In the genomic region with DNA sequence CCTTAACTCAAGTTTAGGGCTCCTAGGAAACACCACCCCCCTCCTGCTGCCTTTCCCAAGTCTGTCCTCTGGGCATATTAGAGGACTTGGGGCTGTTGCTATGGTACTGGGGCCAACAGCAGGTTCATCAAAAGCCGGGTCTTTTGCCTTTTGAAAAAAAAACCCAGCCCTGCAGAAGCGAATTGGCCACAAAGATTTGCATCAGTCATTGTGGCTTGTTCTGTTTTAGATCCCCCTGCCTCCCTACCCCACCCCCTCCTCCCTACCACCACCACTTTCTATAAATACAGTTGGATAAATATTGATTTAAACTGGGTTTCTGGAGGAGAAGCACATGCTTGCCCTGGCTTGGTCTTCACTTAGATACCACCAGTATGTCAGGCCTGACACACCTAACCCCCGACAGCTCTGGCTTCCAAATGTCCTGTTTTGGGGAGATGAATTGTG, we compare ENCODE assay signal across 11 cellular contexts. TPM values are rescaled to one million over a fixed set of nuclear protein-coding genes. Genes with fewer than 3 reads are reported as not detected.
DNase-seq lines count a peak whose midpoint lies in the region; ATAC-seq and TF ChIP-seq lines count a peak whose summit lies in the region.
"Had no signal": no experiment of that assay in that cellular context is flagged by ENCODE, and none has a peak within 500 bp of the region (broad histone marks: within the 10 kb centered on the region; RNA-seq: fewer than 3 reads in every experiment).

No MANE protein-coding gene starts in this region.

- TF ChIP-seq POLR2A in spleen (IDR thresholded peaks at IDR 0.05) (no peak), vagina (IDR thresholded peaks at IDR 0.05) (no peak), suprapubic skin (IDR thresholded peaks at IDR 0.05) (no peak)

- no peak for TF ChIP-seq EP300 in suprapubic skin (IDR thresholded peaks at IDR 0.05)

- no peak overlapping the region for H3K27ac Mint-ChIP-seq in activated CD4-positive, alpha-beta T cell treated with anti-CD3 and anti-CD28 coated beads, Interleukin-2, amount 10 ng/mL, durations not matched to agents 24 days and 14 days

- peaks cover 67% of the 10 kb centered on the region for H3K4me1 Mint-ChIP-seq in activated CD4-positive, alpha-beta T cell treated with anti-CD3 and anti-CD28 coated beads, Interleukin-2, amount 10 ng/mL, durations not matched to agents 24 days and 14 days

- H3K36me3 ChIP-seq in spleen (no peaks in the 10 kb centered on the region), vagina (no peaks in the 10 kb centered on the region), suprapubic skin (no peaks in the 10 kb centered on the region)
- H3K36me3 ChIP-seq: BE2C had no signal

- H3K27me3 ChIP-seq in spleen (replicated peaks in 1 of 7) = peaks cover 0 to 5% (median 0%) of the 10 kb centered on the region in 7 donors
- no peaks in the 10 kb centered on the region for H3K27me3 ChIP-seq in vagina
- no peaks in the 10 kb centered on the region for H3K27me3 ChIP-seq in suprapubic skin
- H3K27me3 ChIP-seq: BE2C had no signal

- no peaks in the 10 kb centered on the region for H3K27me3 Mint-ChIP-seq in activated CD4-positive, alpha-beta T cell treated with anti-CD3 and anti-CD28 coated beads, Interleukin-2, amount 10 ng/mL, durations not matched to agents 24 days and 14 days

- H3K9me3 Mint-ChIP-seq in activated CD4-positive, alpha-beta T cell treated with anti-CD3 and anti-CD28 coated beads, Interleukin-2, amount 10 ng/mL, durations not matched to agents 24 days and 14 days = no peaks in the 10 kb centered on the region

- intact Hi-C loops in activated CD4-positive, alpha-beta T cell treated with anti-CD3 and anti-CD28 coated beads, Interleukin-2, amount 10 ng/mL, durations not matched to agents 24 days and 14 days (cut with micrococcal nuclease) = loop anchor here (5.0 kb wide), 3 partner anchors 198 to 283 kb away; a partner anchor contains a TSS
- intact Hi-C loops in spleen (cut with DNase I; ENCODE audit: low total_unique reads) = no loop called here
- intact Hi-C loops in vagina (cut with DNase I) = loop anchor here (10.0 kb wide), 1 partner anchor 350 kb away; a partner anchor contains a TSS

- WGBS in spleen, 5 donors = 19 to 37% (median 32%) methylated on average over 3 of the region's 3 CpGs
- 60% methylated on average over 3 of the region's 3 CpGs for WGBS in suprapubic skin

- no peak overlapping the region for H3K4me3 Mint-ChIP-seq in activated CD4-positive, alpha-beta T cell treated with anti-CD3 and anti-CD28 coated beads, Interleukin-2, amount 10 ng/mL, durations not matched to agents 24 days and 14 days

- H3K9me3 ChIP-seq in spleen (no peaks in the 10 kb centered on the region), vagina (no peaks in the 10 kb centered on the region), suprapubic skin (no peaks in the 10 kb centered on the region)
- H3K9me3 ChIP-seq: BE2C had no signal

- no peak overlapping the region for H3K4me3 ChIP-seq in spleen
- H3K4me3 ChIP-seq in vagina = no peak overlapping the region
- no peak overlapping the region for H3K4me3 ChIP-seq in suprapubic skin

- H3K27ac ChIP-seq in VCaP (peak overlapping the region; percentile 31; the same call in 1 of the 2 replicates), spleen (peak overlapping the region in 6 of 8 donors; percentile 27 to 92 (median 78)), vagina (no peak overlapping the region), suprapubic skin (no peak overlapping the region)

- ATAC-seq in HG03139 (IDR thresholded peaks at IDR 0.05; ENCODE audit: unreplicated experiment) (peak; percentile 27), GM19452 (IDR thresholded peaks at IDR 0.05; ENCODE audit: unreplicated experiment) (no peak)

- H3K4me1 ChIP-seq in spleen (peaks cover 0 to 81% (median 41%) of the 10 kb centered on the region in 6 donors), vagina (peaks cover 13% of the 10 kb centered on the region), suprapubic skin (peaks cover 40% of the 10 kb centered on the region)

- peaks cover 10% of the 10 kb centered on the region for H3K36me3 Mint-ChIP-seq in activated CD4-positive, alpha-beta T cell treated with anti-CD3 and anti-CD28 coated beads, Interleukin-2, amount 10 ng/mL, durations not matched to agents 24 days and 14 days (ENCODE audit: low read depth)

- DNase-seq in activated CD4-positive, alpha-beta T cell treated with anti-CD3 and anti-CD28 coated beads, Interleukin-2, amount 10 ng/mL, durations not matched to agents 24 days and 14 days = peak; percentile 78
- DNase-seq in activated CD4-positive, alpha-beta T cell treated with anti-CD3 and anti-CD28 coated beads, Interleukin-2, amount 50 U/mL, for 1 hour = no peak
- DNase-seq in spleen (no peak), vagina (ENCODE audit: extremely low spot score in 2 of 2) (no peak), suprapubic skin (ENCODE audit: low spot score in 2 of 2) (no peak)
- DNase-seq: BE2C; NCI-H82; stimulated activated naive CD4-positive, alpha-beta T cell had no signal

- TF ChIP-seq CTCF in VCaP (conservative IDR thresholded peaks at IDR 0.05) (no peak), spleen (IDR thresholded peaks at IDR 0.05 in 8 of 11, conservative IDR thresholded peaks at IDR 0.05 in 3 of 11) (no peak), vagina (IDR thresholded peaks at IDR 0.05) (no peak), suprapubic skin (IDR thresholded peaks at IDR 0.05) (no peak)

RNA-seq across cellular contexts. Expression of a gene that starts 7.0 kb away (rescaled TPM):
- 21.8 and 22.7 TPM in 2 replicates for total RNA-seq in activated CD4-positive, alpha-beta T cell treated with anti-CD3 and anti-CD28 coated beads, Interleukin-2, amount 10 ng/mL, durations not matched to agents 24 days and 14 days
- total RNA-seq in spleen (10 to 100 TPM; 10.6 to 49.4 (median 20.7) TPM), vagina (49.8 TPM), suprapubic skin (10 to 100 TPM; 64.3 to 77.9 (median 70.9) TPM)
- 1 to 10 TPM; 6.8 to 9.8 (median 8.8) TPM for polyA plus RNA-seq in spleen

Comparison
In these comparisons a context has a peak if more than half of its experiments do, and no peak if none do; other contexts are left out.
1. H3K27ac ChIP-seq: peak in VCaP (single experiment) and spleen (6 of 8); none in vagina (single experiment) and suprapubic skin (single experiment).